2 cellular contexts compared by ENCODE assay signal in genomic region chr21:31819692-31820091, GRCh38. TPM values are rescaled to one million over a fixed set of nuclear protein-coding genes. Genes with fewer than 3 reads are reported as not detected.
"Had no signal": no experiment of that assay in that cellular context is flagged by ENCODE, and none has a peak within 500 bp of the region (broad histone marks: within the 10 kb centered on the region; RNA-seq: fewer than 3 reads in every experiment).

No MANE protein-coding gene starts in this region.

RNA-seq across cellular contexts. Expression of gene HUNK, which starts 53.1 kb away (rescaled TPM):
- total RNA-seq: PC-3, PC-9 had no signal
